ENCODE assay signal across 1 cellular context in genomic region chr13:40342461-40342860, GRCh38.
TF ChIP-seq lines count a peak whose summit lies in the region.

No MANE protein-coding gene starts in this region.

TF ChIP-seq in HepG2, 621 proteins besides CTCF, POLR2A, EP300 and RAD21 (continued from another document):
- no peak for TF ChIP-seq ZNF687 (CRISPR knock-in tag; IDR thresholded peaks at IDR 0.05)
- TF ChIP-seq ZBTB1 (CRISPR knock-in tag; IDR thresholded peaks at IDR 0.05; ENCODE audit: borderline replicate concordance), result no peak
